In the genomic region with DNA sequence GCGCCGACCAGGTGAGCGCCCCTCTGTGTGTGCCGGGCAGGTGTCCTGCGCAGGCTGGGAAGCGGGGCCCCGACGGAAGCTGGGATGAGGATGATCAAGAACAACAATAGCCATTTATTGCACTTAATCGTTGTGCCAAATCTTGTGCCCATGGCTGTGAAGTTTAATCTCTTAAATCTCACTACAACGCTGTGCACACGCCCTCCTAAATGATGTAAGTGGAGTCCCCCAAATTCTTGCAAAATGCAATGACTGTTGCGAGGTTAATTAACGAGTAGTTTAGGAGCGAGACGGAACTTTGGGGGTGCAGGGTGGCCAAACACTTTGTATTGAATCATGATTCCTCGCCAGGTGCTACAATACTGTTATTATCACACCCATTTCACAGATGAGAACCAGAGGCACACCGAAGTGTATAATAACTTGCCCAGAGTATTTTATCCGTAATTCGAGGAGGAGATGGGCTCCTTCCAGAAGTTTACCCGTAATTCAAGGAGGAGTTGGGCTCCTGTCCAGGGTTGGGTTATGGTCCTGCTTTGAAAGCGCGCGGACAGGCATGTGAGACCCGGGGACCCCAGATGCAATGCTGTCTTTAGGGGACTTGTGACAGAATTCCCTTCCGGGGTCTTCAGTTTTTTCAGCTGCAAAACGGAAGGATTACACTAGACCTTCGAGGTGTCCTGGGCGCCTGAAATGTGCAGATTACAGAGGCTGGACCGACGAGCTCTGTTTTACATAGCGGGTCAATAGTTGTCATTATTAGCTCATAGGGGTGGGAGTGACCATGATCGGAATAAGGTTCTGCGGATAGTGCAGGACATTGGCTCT, we compare ENCODE assay signal across 16 cellular contexts. TPM values are rescaled to one million over a fixed set of nuclear protein-coding genes. Genes with fewer than 3 reads are reported as not detected.
DNase-seq lines count a peak whose midpoint lies in the region; ATAC-seq, FAIRE-seq and TF ChIP-seq lines count a peak whose summit lies in the region.
"Had no signal": no experiment of that assay in that cellular context is flagged by ENCODE, and none has a peak within 500 bp of the region (broad histone marks: within the 10 kb centered on the region; RNA-seq: fewer than 3 reads in every experiment).

No MANE protein-coding gene starts in this region.

- no peak for TF ChIP-seq CTCF in A549 (IDR thresholded peaks at IDR 0.05)
- no peak for TF ChIP-seq CTCF in PC-9 (conservative IDR thresholded peaks at IDR 0.05)
- no peak for TF ChIP-seq CTCF in psoas muscle (IDR thresholded peaks at IDR 0.05)
- TF ChIP-seq CTCF in lower leg skin (IDR thresholded peaks at IDR 0.05), result no peak

- H3K36me3 ChIP-seq in PC-9 (ENCODE audit: low read depth), result no peaks in the 10 kb centered on the region
- no peaks in the 10 kb centered on the region for H3K36me3 ChIP-seq in psoas muscle (ENCODE audit: insufficient read depth in 1 of 2, low read depth in 1 of 2)
- H3K36me3 ChIP-seq: thyroid gland had no signal

- TF ChIP-seq POLR2A in A549 (IDR thresholded peaks at IDR 0.05; ENCODE audit: low read length) (no peak), lower leg skin (IDR thresholded peaks at IDR 0.05) (no peak)

- H4K20me1 ChIP-seq in PC-9 (ENCODE audit: insufficient read depth), result no peaks in the 10 kb centered on the region

- TF ChIP-seq EP300 in A549 (IDR thresholded peaks at IDR 0.05), result no peak

- H3K4me3 ChIP-seq in A549 (peak overlapping the region; percentile 33), PC-9 (peak overlapping the region; percentile 56; the same call in 1 of the 2 replicates), iPS-11a (ENCODE audit: low read depth, low read length) (peak overlapping the region; percentile 36), psoas muscle (peak overlapping the region; percentile 56), lower leg skin (ENCODE audit: low read depth, poor library complexity, severe bottlenecking) (no peak overlapping the region)
- H3K4me3 ChIP-seq: thyroid gland had no signal

- H3K9me3 ChIP-seq in A549, result no peaks in the 10 kb centered on the region
- no peaks in the 10 kb centered on the region for H3K9me3 ChIP-seq in PC-9 (ENCODE audit: insufficient read depth, low read depth)
- H3K9me3 ChIP-seq in psoas muscle, result no peaks in the 10 kb centered on the region
- H3K9me3 ChIP-seq: thyroid gland had no signal

- DNase-seq in A549 (ENCODE audit: low read depth in 1 of 2, low spot score in 1 of 2) (no peak), PC-9 (no peak), psoas muscle (no peak), HTR-8/SVneo (ENCODE audit: insufficient read length, low spot score) (no peak), HEK293T (ENCODE audit: extremely low spot score) (no peak), lower leg skin (ENCODE audit: low spot score in 2 of 2) (no peak)
- no peak for DNase-seq in activated CD4-positive, CD25-positive, alpha-beta regulatory T cell (lab: John Stamatoyannopoulos, UW)
- DNase-seq: activated CD8-positive, alpha-beta T cell treated with anti-CD3 and anti-CD28 coated beads for 36 hours; activated gamma-delta T cell treated with Interleukin-2 at 50 U/mL for 16 hours; DMS79; NCI-H187; thyroid gland had no signal

- no peak for FAIRE-seq in A549 (lab: Jason Lieb, UNC)
- no peak for FAIRE-seq in HTR-8/SVneo (lab: Jason Lieb, UNC)
- FAIRE-seq: bronchial epithelial cell had no signal

- 71% methylated on average over 33 of the region's 33 CpGs for WGBS in A549 (ENCODE audit: missing lambda C conversion rate)
- WGBS in psoas muscle, 3 donors, result 8 to 10% (median 9%) methylated on average over 33 of the region's 33 CpGs
- 9 to 22% methylated on average over 33 of the region's 33 CpGs for WGBS in lower leg skin, 2 donors

- CTCF ChIA-PET in A549 (lab: Yijun Ruan, JAX) (interaction anchor here (0.8 to 1.5 kb wide), 3 partner anchors 12 to 113 kb away, joined by 3 to 5 read pairs (median 3); no protein-coding TSS in a partner anchor), PC-9 (lab: Charles Lee) (no interaction called here), HEK293T (lab: Yijun Ruan, JAX) (no interaction called here)

- H3K4me1 ChIP-seq in A549 (no peaks in the 10 kb centered on the region), PC-9 (replicated peaks; ENCODE audit: insufficient read depth) (peaks cover 21% of the 10 kb centered on the region), psoas muscle (peaks cover 5% of the 10 kb centered on the region)

- POLR2A ChIA-PET in A549 (lab: Yijun Ruan, JAX), result no interaction called here
- POLR2A ChIA-PET in PC-9 (lab: Charles Lee; ENCODE audit: unreplicated experiment), result no interaction called here
- POLR2A ChIA-PET in HEK293T (lab: Yijun Ruan, JAX), result no interaction called here

- H3K9me2 ChIP-seq in PC-9 (ENCODE audit: insufficient read depth), result no peaks in the 10 kb centered on the region

- no peak overlapping the region for H2AFZ ChIP-seq in PC-9

- no peaks in the 10 kb centered on the region for H3K27me3 ChIP-seq in PC-9 (ENCODE audit: insufficient read depth, low read depth)
- peaks cover 0 to 62% (median 10%) of the 10 kb centered on the region in 3 donors for H3K27me3 ChIP-seq in psoas muscle (ENCODE audit: insufficient read depth in 3 of 3, low read length in 2 of 3)

- H3K27ac ChIP-seq in A549 (no peak overlapping the region), PC-9 (no peak overlapping the region), psoas muscle (no peak overlapping the region)
- H3K27ac ChIP-seq: thyroid gland had no signal

- H3K4me2 ChIP-seq in A549, result peak overlapping the region; percentile 74
- H3K4me2 ChIP-seq in PC-9, result peak overlapping the region; percentile 78

- peaks cover 17% of the 10 kb centered on the region for H3K79me2 ChIP-seq in PC-9 (ENCODE audit: low read depth)

- peaks cover 3% of the 10 kb centered on the region; the same call in 1 of the 2 replicates for H3F3A ChIP-seq in PC-9 (ENCODE audit: insufficient read depth, low read depth)

- no peak for TF ChIP-seq RAD21 in A549 (conservative IDR thresholded peaks at IDR 0.05 in 1 of 2, IDR thresholded peaks at IDR 0.05 in 1 of 2)

- no TSS peak for BruUV-seq in PC-9 (replicated peaks; lab: Mats Ljungman, UMichigan)

- ATAC-seq in A549 (no peak), psoas muscle (no peak)
- ATAC-seq: activated CD8-positive, alpha-beta T cell treated with anti-CD3 and anti-CD28 coated beads for 36 hours; esophagus mucosa had no signal

- intact Hi-C loops in PC-9 (cut with micrococcal nuclease; ENCODE audit: unreplicated experiment), result no loop called here
- intact Hi-C loops in psoas muscle (cut with DNase I), result no loop called here
- intact Hi-C loops in lower leg skin (cut with DNase I; ENCODE audit: low total_unique reads), result no loop called here

TF ChIP-seq in A549, 52 proteins besides CTCF, POLR2A, EP300 and RAD21:
- TF ChIP-seq ZNF302 (CRISPR knock-in tag; IDR thresholded peaks at IDR 0.05) (no peak), ZC3H11A (IDR thresholded peaks at IDR 0.05) (no peak)

TF ChIP-seq in HEK293T, 16 proteins besides CTCF, POLR2A, EP300 and RAD21:
- TF ChIP-seq NFRKB (IDR thresholded peaks at IDR 0.05), result no peak
- TF ChIP-seq CTBP1 (IDR thresholded peaks at IDR 0.05; ENCODE audit: borderline replicate concordance), result no peak
- no peak for TF ChIP-seq SP1 (IDR thresholded peaks at IDR 0.05)
- no peak for TF ChIP-seq SUZ12 (IDR thresholded peaks at IDR 0.05)
- TF ChIP-seq L3MBTL2 (conservative IDR thresholded peaks at IDR 0.05), result no peak
- TF ChIP-seq BHLHE40 (IDR thresholded peaks at IDR 0.05; ENCODE audit: borderline replicate concordance), result no peak
- TF ChIP-seq FOXM1 (IDR thresholded peaks at IDR 0.05; ENCODE audit: borderline replicate concordance), result no peak

RNA-seq across cellular contexts. Expression of a gene that starts 1.0 kb away (rescaled TPM):
- 0.17 and 0.25 TPM in 2 replicates for polyA plus RNA-seq in A549 (2011; rRNA removed)
- polyA plus RNA-seq in A549 (2012; cell fraction: cytosol; rRNA removed), result 0.28 and 0.30 TPM in 2 replicates
- 0.14 and 0.55 TPM in 2 replicates for polyA plus RNA-seq in A549 (2012; cell fraction: nucleus; rRNA removed)
- 0.15 to 0.29 TPM (median 0.17 TPM) in 3 replicates for polyA plus RNA-seq in A549 (2017; fragmentation: RNase III; extraction: RNeasy Plus Mini Kit Qiagen cat#74134 plus additional on column Dnase treatment)
- polyA minus RNA-seq in A549 (2011; rRNA and poly(A)+ RNA removed), result 0.08 and 0.15 TPM in 2 replicates
- 0.25 TPM in 1 of 2 replicates, not detected in the other for total RNA-seq in PC-9 (2021)
- under 1 TPM in 1 of 4 donors, not detected in 3; 0.07 TPM for total RNA-seq in psoas muscle
- polyA plus RNA-seq in psoas muscle, result under 1 TPM; 0.01 to 0.18 (median 0.08) TPM
- 1 to 10 TPM in 1 of 4 donors, under 1 TPM in 3; 0.34 to 6.1 (median 0.81) TPM for total RNA-seq in lower leg skin
- total RNA-seq: activated CD8-positive, alpha-beta T cell treated with anti-CD3 and anti-CD28 coated beads for 36 hours; bronchial epithelial cell had no signal

RNA-seq across cellular contexts. Expression of a gene that starts 33.5 kb away (rescaled TPM):
- polyA plus RNA-seq in A549 (2011; rRNA removed) (8.2 and 11.2 TPM in 2 replicates), A549 (2017; fragmentation: RNase III; extraction: RNeasy Plus Mini Kit Qiagen cat#74134 plus additional on column Dnase treatment) (5.6 to 6.2 TPM (median 6.0 TPM) in 3 replicates), psoas muscle (10 to 100 TPM in 1 of 3 donors, 1 to 10 TPM in 2; 1.2 to 13.6 (median 5.2) TPM)
- 5.1 and 5.4 TPM in 2 replicates for polyA plus RNA-seq in A549 (2012; cell fraction: cytosol; rRNA removed)
- 4.2 and 4.5 TPM in 2 replicates for polyA plus RNA-seq in A549 (2012; cell fraction: nucleus; rRNA removed)
- 3.5 and 7.2 TPM in 2 replicates for polyA minus RNA-seq in A549 (2011; rRNA and poly(A)+ RNA removed)
- total RNA-seq in PC-9 (2021) (0.57 TPM in 1 of 2 replicates, not detected in the other), psoas muscle (1 to 10 TPM; 1.0 to 2.8 (median 1.7) TPM), lower leg skin (10 to 100 TPM in 2 of 4 donors, 1 to 10 TPM in 2; 1.7 to 17.5 (median 11.5) TPM)
- total RNA-seq: activated CD8-positive, alpha-beta T cell treated with anti-CD3 and anti-CD28 coated beads for 36 hours; bronchial epithelial cell had no signal

RNA-seq across cellular contexts. Expression of a gene that starts 44.8 kb away (rescaled TPM):
- polyA plus RNA-seq in A549 (2011; rRNA removed) (not detected in 2 replicates), A549 (2017; fragmentation: RNase III; extraction: RNeasy Plus Mini Kit Qiagen cat#74134 plus additional on column Dnase treatment) (not detected in 3 replicates), psoas muscle (not detected)
- polyA plus RNA-seq in A549 (2012; cell fraction: cytosol; rRNA removed), result not detected in 2 replicates
- polyA plus RNA-seq in A549 (2012; cell fraction: nucleus; rRNA removed), result not detected in 2 replicates
- polyA minus RNA-seq in A549 (2011; rRNA and poly(A)+ RNA removed), result not detected in 2 replicates
- total RNA-seq in PC-9 (2021) (not detected in 2 replicates), psoas muscle (not detected), lower leg skin (not detected)
- total RNA-seq: activated CD8-positive, alpha-beta T cell treated with anti-CD3 and anti-CD28 coated beads for 36 hours; bronchial epithelial cell; esophagus mucosa; mucosa of gallbladder; thyroid gland had no signal
